9 cellular contexts compared by ENCODE assay signal in the genomic region with DNA sequence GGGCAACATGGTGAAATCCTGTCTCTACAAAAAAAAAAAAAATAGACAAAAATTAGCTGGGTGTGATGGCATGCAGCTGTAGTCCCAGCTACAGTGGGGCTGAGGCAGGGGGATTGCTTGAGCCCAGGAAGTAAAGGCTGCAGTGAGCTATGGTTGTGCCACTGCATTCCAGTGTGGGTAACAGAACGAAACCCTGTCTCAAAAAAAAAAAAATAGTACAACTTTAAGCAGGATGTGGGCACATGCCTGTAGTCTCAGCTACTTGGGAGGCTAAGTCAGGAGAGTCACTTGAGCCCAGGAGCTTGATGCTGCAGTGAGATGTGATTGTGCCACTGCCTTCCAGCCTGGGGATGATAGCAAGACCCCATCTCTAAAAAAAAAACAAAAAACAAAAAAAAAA. TPM values are rescaled to one million over a fixed set of nuclear protein-coding genes. Genes with fewer than 3 reads are reported as not detected.
DNase-seq lines count a peak whose midpoint lies in the region; ATAC-seq and TF ChIP-seq lines count a peak whose summit lies in the region.
"Had no signal": no experiment of that assay in that cellular context is flagged by ENCODE, and none has a peak within 500 bp of the region (broad histone marks: within the 10 kb centered on the region; RNA-seq: fewer than 3 reads in every experiment).

No MANE protein-coding gene starts in this region.

- intact Hi-C loops in left lung (cut with DNase I), result no loop called here

- H3K36me3 ChIP-seq in DND-41 (ENCODE audit: insufficient read depth, low read length) (no peaks in the 10 kb centered on the region), left lung (no peaks in the 10 kb centered on the region)

- peaks cover 7% of the 10 kb centered on the region for H3K36me3 Mint-ChIP-seq in activated naive CD4-positive, alpha-beta T cell treated with anti-CD3 and anti-CD28 coated beads, Interleukin-2, amount 50 U/mL, for 24 hours

- H4K20me1 ChIP-seq in DND-41 (ENCODE audit: insufficient read depth, low read length), result peaks cover 17% of the 10 kb centered on the region

- DNase-seq in DND-41, result peak; percentile 75
- peak; percentile 81 for DNase-seq in HT1080 (ENCODE audit: low read depth)
- no peak for DNase-seq in left lung
- no peak for DNase-seq in CD1c-positive myeloid dendritic cell (ENCODE audit: extremely low spot score)
- no peak for DNase-seq in NCI-H526 (lab: John Stamatoyannopoulos, UW)
- DNase-seq in left lobe of liver (ENCODE audit: low spot score), result no peak

- H3K27ac Mint-ChIP-seq in activated naive CD4-positive, alpha-beta T cell treated with anti-CD3 and anti-CD28 coated beads, Interleukin-2, amount 50 U/mL, for 24 hours, result peak overlapping the region; percentile 61

- no peak overlapping the region for H3K4me2 ChIP-seq in DND-41 (ENCODE audit: insufficient read depth, low read length)
- H3K4me2 ChIP-seq: hepatocyte had no signal

- no peaks in the 10 kb centered on the region for H3K9me3 Mint-ChIP-seq in activated naive CD4-positive, alpha-beta T cell treated with anti-CD3 and anti-CD28 coated beads, Interleukin-2, amount 50 U/mL, for 24 hours

- H3K27me3 ChIP-seq in DND-41 (ENCODE audit: insufficient read depth, low read length, poor library complexity) (no peaks in the 10 kb centered on the region), left lung (no peaks in the 10 kb centered on the region)
- H3K27me3 ChIP-seq: hepatocyte had no signal

- H3K4me1 ChIP-seq in DND-41 (ENCODE audit: insufficient read depth, low read length), result peaks cover 19% of the 10 kb centered on the region
- peaks cover 0 to 44% of the 10 kb centered on the region in 2 donors for H3K4me1 ChIP-seq in left lung

- no peak overlapping the region for H3K9ac ChIP-seq in DND-41 (ENCODE audit: low read depth, low read length)

- peak; percentile 97 for ATAC-seq in DND-41 (ENCODE audit: insufficient read depth, low read depth)
- ATAC-seq in left lung, result peak; percentile 29
- ATAC-seq in left lobe of liver, result no peak
- ATAC-seq: sciatic nerve had no signal

- H3K27ac ChIP-seq in DND-41 (ENCODE audit: low read length), result peak overlapping the region; percentile 54; the same call in 1 of the 2 replicates
- H3K27ac ChIP-seq in left lung, result no peak overlapping the region
- H3K27ac ChIP-seq: hepatocyte had no signal

- no peaks in the 10 kb centered on the region for H3K9me3 ChIP-seq in DND-41 (ENCODE audit: insufficient read depth, low read length, severe bottlenecking)
- no peaks in the 10 kb centered on the region for H3K9me3 ChIP-seq in left lung

- H2AFZ ChIP-seq in DND-41 (ENCODE audit: low read depth, low read length), result no peak overlapping the region
- H2AFZ ChIP-seq: hepatocyte had no signal

- H3K4me3 Mint-ChIP-seq in activated naive CD4-positive, alpha-beta T cell treated with anti-CD3 and anti-CD28 coated beads, Interleukin-2, amount 50 U/mL, for 24 hours, result no peak overlapping the region

- H3K4me3 ChIP-seq in DND-41 (ENCODE audit: low read depth in 1 of 2, low read length in 2 of 2) (no peak overlapping the region), left lung (no peak overlapping the region)
- H3K4me3 ChIP-seq: hepatocyte had no signal

- TF ChIP-seq CTCF in DND-41 (IDR thresholded peaks at IDR 0.05; ENCODE audit: borderline replicate concordance, extremely low read depth, low read length, poor library complexity, severe bottlenecking) (no peak), left lung (IDR thresholded peaks at IDR 0.05) (no peak)

- no peaks in the 10 kb centered on the region for H3K27me3 Mint-ChIP-seq in activated naive CD4-positive, alpha-beta T cell treated with anti-CD3 and anti-CD28 coated beads, Interleukin-2, amount 50 U/mL, for 24 hours

- peaks cover 40% of the 10 kb centered on the region for H3K79me2 ChIP-seq in DND-41 (ENCODE audit: insufficient read depth, low read length)

- H3K4me1 Mint-ChIP-seq in activated naive CD4-positive, alpha-beta T cell treated with anti-CD3 and anti-CD28 coated beads, Interleukin-2, amount 50 U/mL, for 24 hours, result peaks cover 82% of the 10 kb centered on the region

RNA-seq across cellular contexts. Expression of a gene that starts 43.6 kb away (rescaled TPM):
- 8.3 and 11.7 TPM in 2 replicates for total RNA-seq in HT1080 (2014; rRNA removed; shearing (Covaris generic))
- 10.6 and 13.4 TPM in 2 replicates for polyA plus RNA-seq in HT1080 (2015; cell fraction: cytosol; rRNA removed)
- 14.3 and 16.6 TPM in 2 replicates for polyA plus RNA-seq in HT1080 (2015; cell fraction: nucleus; rRNA removed)
- total RNA-seq in left lung (10 to 100 TPM; 14.8 to 14.9 TPM), left lobe of liver (9.3 TPM)

Comparison
In these comparisons a context has a peak if more than half of its experiments do, and no peak if none do; other contexts are left out.
1. DNase-seq: peak in DND-41 (single experiment) and HT1080 (single experiment); none in left lung (0 of 2), CD1c-positive myeloid dendritic cell (single experiment), NCI-H526 (0 of 2) and left lobe of liver (single experiment).